ENCODE assay signal across 26 cellular contexts in the genomic region with DNA sequence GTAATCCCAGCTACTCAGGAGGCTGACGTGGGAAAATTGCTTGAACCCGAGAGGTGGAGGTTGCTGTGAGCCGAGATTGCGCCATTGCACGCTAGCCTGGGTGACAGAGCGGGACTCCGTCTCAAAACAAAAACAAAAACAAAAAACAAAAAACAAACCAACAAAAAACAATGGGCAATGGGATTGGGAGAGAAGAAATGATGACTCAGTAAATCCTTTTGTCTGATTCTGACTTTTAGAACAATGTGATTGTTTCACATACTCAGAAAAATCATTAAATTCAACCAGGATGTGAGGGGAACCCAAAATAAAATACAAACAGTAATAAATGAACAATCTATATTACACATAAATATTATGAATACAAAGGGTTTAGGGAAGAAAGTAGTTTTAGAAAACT. TPM values are rescaled to one million over a fixed set of nuclear protein-coding genes. Genes with fewer than 3 reads are reported as not detected.
"Had no signal": no experiment of that assay in that cellular context is flagged by ENCODE, and none has a peak within 500 bp of the region (broad histone marks: within the 10 kb centered on the region; RNA-seq: fewer than 3 reads in every experiment).

No MANE protein-coding gene starts in this region.

- H3K4me3 ChIP-seq: SK-N-MC had no signal

- H3K27me3 Mint-ChIP-seq: activated CD4-positive, alpha-beta memory T cell treated with anti-CD3 and anti-CD28 coated beads, Interleukin-2, amount 10 ng/mL, durations not matched to agents 7 days and 5 days; activated naive CD4-positive, alpha-beta T cell treated with anti-CD3 and anti-CD28 coated beads, Interleukin-2, amount 10 ng/mL, durations not matched to agents 7 days and 5 days; activated naive CD8-positive, alpha-beta T cell treated with anti-CD3 and anti-CD28 coated beads for 36 hours; activated T-helper 17 cell treated with anti-CD3 and anti-CD28 coated beads, Interleukin-2, amount 50 U/mL, for 72 hours had no signal

- DNase-seq: activated CD4-positive, alpha-beta memory T cell treated with anti-CD3 and anti-CD28 coated beads, Interleukin-2, amount 10 ng/mL, durations not matched to agents 7 days and 5 days; activated CD4-positive, alpha-beta T cell treated with anti-CD3 and anti-CD28 coated beads, Interleukin-2, amount 50 U/mL, for 1 hour; activated CD4-positive, CD25-positive, alpha-beta regulatory T cell; activated gamma-delta T cell treated with Interleukin-2 at 50 U/mL for 16 hours; activated naive CD4-positive, alpha-beta T cell treated with anti-CD3 and anti-CD28 coated beads, Interleukin-2, amount 10 ng/mL, durations not matched to agents 7 days and 5 days; activated naive CD8-positive, alpha-beta T cell treated with anti-CD3 and anti-CD28 coated beads for 36 hours; activated T-cell treated with anti-CD3 and anti-CD28 coated beads for 4 hours; activated T-cell treated with anti-CD3 and anti-CD28 coated beads, Interleukin-2, amount 50 U/mL, for 48 hours; NCI-H1092; NCI-H1417; NCI-H1694; NCI-H2029; NCI-H510A treated with DMSO at 0.1 percent for 48 hours; NCI-H69; NK-92 treated with Interleukin-12 subunit alpha and Interleukin-12 subunit beta, amount 100 ng/mL, for 24 hours; OCI-M1; RPMI8226; T-helper 1 cell had no signal

- H3K27ac Mint-ChIP-seq: activated CD4-positive, alpha-beta memory T cell treated with anti-CD3 and anti-CD28 coated beads, Interleukin-2, amount 10 ng/mL, durations not matched to agents 7 days and 5 days; activated naive CD4-positive, alpha-beta T cell treated with anti-CD3 and anti-CD28 coated beads, Interleukin-2, amount 10 ng/mL, durations not matched to agents 7 days and 5 days; activated naive CD8-positive, alpha-beta T cell treated with anti-CD3 and anti-CD28 coated beads for 36 hours; activated T-helper 17 cell treated with anti-CD3 and anti-CD28 coated beads, Interleukin-2, amount 50 U/mL, for 72 hours had no signal

- H3K4me1 Mint-ChIP-seq: activated CD4-positive, alpha-beta memory T cell treated with anti-CD3 and anti-CD28 coated beads, Interleukin-2, amount 10 ng/mL, durations not matched to agents 7 days and 5 days; activated naive CD4-positive, alpha-beta T cell treated with anti-CD3 and anti-CD28 coated beads, Interleukin-2, amount 10 ng/mL, durations not matched to agents 7 days and 5 days; activated naive CD8-positive, alpha-beta T cell treated with anti-CD3 and anti-CD28 coated beads for 36 hours had no signal

- H3K36me3 Mint-ChIP-seq: activated naive CD8-positive, alpha-beta T cell treated with anti-CD3 and anti-CD28 coated beads for 36 hours had no signal

- H3K27ac ChIP-seq: SK-N-MC, VCaP had no signal

- ATAC-seq: activated T-helper 17 cell treated with anti-CD3 and anti-CD28 coated beads, Interleukin-2, amount 50 U/mL, for 72 hours; Panc1; Right ventricle myocardium inferior had no signal

- H3K9me3 Mint-ChIP-seq: activated CD4-positive, alpha-beta memory T cell treated with anti-CD3 and anti-CD28 coated beads, Interleukin-2, amount 10 ng/mL, durations not matched to agents 7 days and 5 days; activated naive CD4-positive, alpha-beta T cell treated with anti-CD3 and anti-CD28 coated beads, Interleukin-2, amount 10 ng/mL, durations not matched to agents 7 days and 5 days; activated naive CD8-positive, alpha-beta T cell treated with anti-CD3 and anti-CD28 coated beads for 36 hours; activated T-helper 17 cell treated with anti-CD3 and anti-CD28 coated beads, Interleukin-2, amount 50 U/mL, for 72 hours had no signal

- H3K4me3 Mint-ChIP-seq: activated CD4-positive, alpha-beta memory T cell treated with anti-CD3 and anti-CD28 coated beads, Interleukin-2, amount 10 ng/mL, durations not matched to agents 7 days and 5 days; activated naive CD4-positive, alpha-beta T cell treated with anti-CD3 and anti-CD28 coated beads, Interleukin-2, amount 10 ng/mL, durations not matched to agents 7 days and 5 days; activated naive CD8-positive, alpha-beta T cell treated with anti-CD3 and anti-CD28 coated beads for 36 hours; activated T-helper 17 cell treated with anti-CD3 and anti-CD28 coated beads, Interleukin-2, amount 50 U/mL, for 72 hours had no signal

RNA-seq across cellular contexts. Expression of a gene that starts 57.1 kb away (rescaled TPM):
- total RNA-seq: activated CD4-positive, alpha-beta memory T cell treated with anti-CD3 and anti-CD28 coated beads, Interleukin-2, amount 10 ng/mL, durations not matched to agents 7 days and 5 days; activated CD8-positive, alpha-beta memory T cell treated with anti-CD3 and anti-CD28 coated beads for 36 hours; activated naive CD8-positive, alpha-beta T cell treated with anti-CD3 and anti-CD28 coated beads for 36 hours; activated T-helper 17 cell treated with anti-CD3 and anti-CD28 coated beads, Interleukin-2, amount 50 U/mL, for 72 hours; MCF 10A; T-helper 2 cell treated with Interferon-gamma antibody and Interleukin-4, amounts not matched to agents 100 ng/mL and 5 ng/mL, for 36 hours had no signal
